In genomic region chr17:21423190-21423493, GRCh38 we compare ENCODE assay signal across 3 cellular contexts. TPM values are rescaled to one million over a fixed set of nuclear protein-coding genes. Genes with fewer than 3 reads are reported as not detected.
"Had no signal": no experiment of that assay in that cellular context is flagged by ENCODE, and none has a peak within 500 bp of the region (broad histone marks: within the 10 kb centered on the region; RNA-seq: fewer than 3 reads in every experiment).

No MANE protein-coding gene starts in this region.

RNA-seq across cellular contexts. Expression of gene KCNJ12, which starts 47.0 kb away (rescaled TPM):
- total RNA-seq: activated CD8-positive, alpha-beta T cell treated with anti-CD3 and anti-CD28 coated beads, Interleukin-2, amount 10 ng/mL, durations not matched to agents 7 days and 5 days; activated T-helper 1 cell treated with anti-CD3 and anti-CD28 coated beads, Interleukin-12 subunit alpha, Interleukin-12 subunit beta, Interleukin-2, Interleukin-4 antibody, amounts not matched to agents 30 ng/mL and 10 ng/mL and 1 ng/mL, durations not matched to agents 14 hours and 24 hours and 36 hours; MCF 10A had no signal
